Comparison of ENCODE assay signal across 29 cellular contexts in the genomic region with DNA sequence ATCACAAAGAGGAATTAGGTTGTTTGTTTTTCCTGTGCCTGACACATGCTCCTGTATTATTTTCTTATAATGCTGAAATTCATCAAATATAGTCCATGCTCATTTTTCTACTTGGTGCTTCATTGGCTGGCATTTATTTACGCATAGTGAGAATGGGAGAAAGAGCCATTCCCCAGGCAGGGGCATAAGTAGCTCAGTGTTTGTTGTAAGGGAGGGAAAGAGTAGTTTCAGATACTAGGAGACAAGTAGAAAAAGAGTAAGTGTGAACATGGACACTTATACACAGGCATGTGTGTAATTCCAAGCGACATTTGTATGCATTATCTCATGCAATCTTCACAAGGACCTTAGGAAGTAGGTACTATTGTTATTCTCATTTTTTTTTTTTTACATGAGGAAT.
"Had no signal": no experiment of that assay in that cellular context is flagged by ENCODE, and none has a peak within 500 bp of the region (broad histone marks: within the 10 kb centered on the region; RNA-seq: fewer than 3 reads in every experiment).

No MANE protein-coding gene starts in this region.

- H3K27ac ChIP-seq: left lung, ovary, prostate gland, thoracic aorta, tibial artery, upper lobe of right lung had no signal

- H3K9me3 ChIP-seq: left lung, ovary, prostate gland, thoracic aorta, tibial artery, upper lobe of right lung had no signal

- H3K36me3 ChIP-seq: left lung, ovary, prostate gland, thoracic aorta, tibial artery, upper lobe of right lung had no signal

- H3K4me1 Mint-ChIP-seq: mesothelial cell of epicardium; naive B cell; natural killer cell; stimulated activated memory B cell treated with anti-CD40 and anti-IgM and Interleukin-4, amounts not matched to agents 10 μg/mL and 1 μg/mL and 100 μg/mL, for 72 hours; stimulated activated naive CD8-positive, alpha-beta T cell treated with anti-CD3 and anti-CD28 coated beads, Interleukin-15, amount 100 ng/mL, for 72 hours had no signal

- H3K27me3 Mint-ChIP-seq: stimulated activated naive CD8-positive, alpha-beta T cell treated with anti-CD3 and anti-CD28 coated beads, Interleukin-15, amount 100 ng/mL, for 72 hours had no signal

- DNase-seq: head of caudate nucleus; hippocampal formation; kidney glomerular epithelial cell; left cardiac atrium; left lung; mesendoderm; naive B cell; natural killer cell; ovary; retina; right cardiac atrium; stimulated activated CD4-positive, alpha-beta T cell treated with anti-CD3 and anti-CD28 coated beads, Interleukin-1b, Interleukin-23, amount 100 ng/mL, for 48 hours; stimulated activated CD4-positive, alpha-beta T cell treated with anti-CD3 and anti-CD28 coated beads, Interleukin-2, amount 100 ng/mL, for 48 hours; stimulated activated CD4-positive, alpha-beta T cell treated with anti-CD3 and anti-CD28 coated beads, Interleukin-4, amount 100 ng/mL, for 4 hours; stimulated activated CD8-positive, alpha-beta memory T cell treated with anti-CD3 and anti-CD28 coated beads, Interleukin-4, amount 100 ng/mL, for 48 hours; stimulated activated naive CD4-positive, alpha-beta T cell treated with Interleukin-2 at 50 U/mL for 16 hours; stimulated activated naive CD8-positive, alpha-beta T cell treated with anti-CD3 and anti-CD28 coated beads, Interleukin-15, amount 100 ng/mL, for 72 hours; substantia nigra; tibial artery; trophoblast cell; upper lobe of right lung had no signal

- H3K36me3 Mint-ChIP-seq: mesothelial cell of epicardium; naive B cell; natural killer cell; stimulated activated memory B cell treated with anti-CD40 and anti-IgM and Interleukin-4, amounts not matched to agents 10 μg/mL and 1 μg/mL and 100 μg/mL, for 72 hours had no signal

- H3K27me3 ChIP-seq: left lung, ovary, tibial artery, upper lobe of right lung had no signal

- H3K9me3 Mint-ChIP-seq: natural killer cell; stimulated activated memory B cell treated with anti-CD40 and anti-IgM and Interleukin-4, amounts not matched to agents 10 μg/mL and 1 μg/mL and 100 μg/mL, for 72 hours; stimulated activated naive CD8-positive, alpha-beta T cell treated with anti-CD3 and anti-CD28 coated beads, Interleukin-15, amount 100 ng/mL, for 72 hours had no signal

- H3K4me3 ChIP-seq: left lung, lung, ovary, prostate gland, smooth muscle cell, thoracic aorta, tibial artery, upper lobe of right lung had no signal

- H3K4me2 ChIP-seq: smooth muscle cell had no signal

- H3K4me3 Mint-ChIP-seq: mesothelial cell of epicardium; natural killer cell; stimulated activated memory B cell treated with anti-CD40 and anti-IgM and Interleukin-4, amounts not matched to agents 10 μg/mL and 1 μg/mL and 100 μg/mL, for 72 hours; stimulated activated naive CD8-positive, alpha-beta T cell treated with anti-CD3 and anti-CD28 coated beads, Interleukin-15, amount 100 ng/mL, for 72 hours had no signal

- FAIRE-seq: keratinocyte, urothelium cell line had no signal

- H3K4me1 ChIP-seq: left lung, prostate gland, tibial artery, upper lobe of right lung had no signal

- ATAC-seq: left cardiac atrium; left lung; natural killer cell; right cardiac atrium; stimulated activated memory B cell treated with anti-CD40 and anti-IgM and Interleukin-4, amounts not matched to agents 10 μg/mL and 1 μg/mL and 100 μg/mL, for 72 hours; stimulated activated naive CD8-positive, alpha-beta T cell treated with anti-CD3 and anti-CD28 coated beads, Interleukin-15, amount 100 ng/mL, for 72 hours; upper lobe of right lung had no signal

- H3K27ac Mint-ChIP-seq: mesothelial cell of epicardium; naive B cell; natural killer cell; stimulated activated memory B cell treated with anti-CD40 and anti-IgM and Interleukin-4, amounts not matched to agents 10 μg/mL and 1 μg/mL and 100 μg/mL, for 72 hours; stimulated activated naive CD8-positive, alpha-beta T cell treated with anti-CD3 and anti-CD28 coated beads, Interleukin-15, amount 100 ng/mL, for 72 hours had no signal
